In genomic region chr10:107548301-107548700, GRCh38 we compare ENCODE assay signal across 29 cellular contexts.
A peak's percentile ranks its signal among the peaks of the same experiment; 100 is the strongest.
DNase-seq lines count a peak whose midpoint lies in the region; ATAC-seq, FAIRE-seq and TF ChIP-seq lines count a peak whose summit lies in the region.
"Had no signal": no experiment of that assay in that cellular context is flagged by ENCODE, and none has a peak within 500 bp of the region (broad histone marks: within the 10 kb centered on the region; RNA-seq: fewer than 3 reads in every experiment).

No MANE protein-coding gene starts in this region.

- no peak overlapping the region for H3K27ac Mint-ChIP-seq in chondrocyte (ENCODE audit: unreplicated experiment)
- H3K27ac Mint-ChIP-seq: activated naive CD8-positive, alpha-beta T cell; CD8-positive, alpha-beta T cell; mesothelial cell of epicardium; natural killer cell treated with Interleukin-12 subunit alpha and Interleukin-12 subunit beta and Interleukin-15 and Interleukin-18, amount 100 ng/mL, for 72 hours; T-helper 2 cell treated with Interferon-gamma antibody and Interleukin-4, amounts not matched to agents 5 μg/mL and 100 μg/mL, for 36 hours had no signal

- DNase-seq in DMS 273 (lab: John Stamatoyannopoulos, UW; ENCODE audit: unreplicated experiment), result peak; percentile 40
- no peak for DNase-seq in DMS 273 treated with DMSO at 0.1 percent for 48 hours (lab: John Stamatoyannopoulos, UW)
- DNase-seq in cerebellum (ENCODE audit: low spot score), result peak; percentile 10
- peak; percentile 68 for DNase-seq in islet precursor cell
- no peak for DNase-seq in chondrocyte (ENCODE audit: low spot score)
- DNase-seq in small intestine, result no peak
- DNase-seq in activated naive CD4-positive, alpha-beta T cell (lab: John Stamatoyannopoulos, UW), result no peak
- DNase-seq: activated CD4-positive, alpha-beta T cell treated with anti-CD3 and anti-CD28 coated beads, Interleukin-2, amount 50 U/mL, for 1 hour; AML-193; CD8-positive, alpha-beta T cell; colonic mucosa; DMS53; left lung; NCI-H1436 treated with DMSO at 0.1 percent for 48 hours; NCI-H2171; NCI-H524 treated with DMSO at 0.1 percent for 48 hours; SK-N-SH; stimulated activated CD4-positive, alpha-beta T cell treated with anti-CD3 and anti-CD28 coated beads, Interleukin-4, amount 100 ng/mL, for 1 hour; stimulated activated naive CD4-positive, alpha-beta T cell; WERI-Rb-1 had no signal

- no peaks in the 10 kb centered on the region for H3K4me1 ChIP-seq in small intestine (ENCODE audit: control insufficient read depth in 2 of 2, insufficient read depth in 1 of 2, low read depth in 1 of 2, low read length in 1 of 2)
- H3K4me1 ChIP-seq: colonic mucosa, left lung, prostate gland had no signal

- WGBS in small intestine, 3 donors, result 47 to 56% (median 54%) methylated on average over 4 of the region's 4 CpGs

- ATAC-seq in HG03045 (IDR thresholded peaks at IDR 0.05; ENCODE audit: unreplicated experiment), result no peak
- ATAC-seq: CD8-positive, alpha-beta T cell; left lung; natural killer cell treated with Interleukin-12 subunit alpha and Interleukin-12 subunit beta and Interleukin-15 and Interleukin-18, amount 100 ng/mL, for 72 hours had no signal

- FAIRE-seq in small intestine (lab: Jason Lieb, UNC), result no peak
- FAIRE-seq: H54 had no signal

- peaks cover 17% of the 10 kb centered on the region for H3K9me3 Mint-ChIP-seq in chondrocyte (ENCODE audit: low read depth)

- no peak overlapping the region for H3K4me3 Mint-ChIP-seq in chondrocyte (ENCODE audit: unreplicated experiment)
- H3K4me3 Mint-ChIP-seq: activated naive CD8-positive, alpha-beta T cell; CD8-positive, alpha-beta T cell; mesothelial cell of epicardium; natural killer cell treated with Interleukin-12 subunit alpha and Interleukin-12 subunit beta and Interleukin-15 and Interleukin-18, amount 100 ng/mL, for 72 hours; T-helper 2 cell treated with Interferon-gamma antibody and Interleukin-4, amounts not matched to agents 5 μg/mL and 100 μg/mL, for 36 hours had no signal

- H3K27me3 ChIP-seq in small intestine (ENCODE audit: control insufficient read depth in 2 of 2, insufficient read depth in 2 of 2, low read length in 2 of 2), result no peaks in the 10 kb centered on the region
- H3K27me3 ChIP-seq: colonic mucosa, left lung had no signal

- no peak for TF ChIP-seq CTCF in chondrocyte (IDR thresholded peaks at IDR 0.05)

- no peaks in the 10 kb centered on the region for H3K27me3 Mint-ChIP-seq in chondrocyte (ENCODE audit: low read depth)
- H3K27me3 Mint-ChIP-seq: activated naive CD8-positive, alpha-beta T cell; natural killer cell treated with Interleukin-12 subunit alpha and Interleukin-12 subunit beta and Interleukin-15 and Interleukin-18, amount 100 ng/mL, for 72 hours had no signal

- no peak overlapping the region for H3K27ac ChIP-seq in small intestine (ENCODE audit: low read depth in 1 of 2, low read length in 1 of 2)
- H3K27ac ChIP-seq: 22Rv1, colonic mucosa, left lung, prostate gland, thoracic aorta, WERI-Rb-1 had no signal

- H3K36me3 Mint-ChIP-seq in chondrocyte (ENCODE audit: low read depth), result no peaks in the 10 kb centered on the region
- H3K36me3 Mint-ChIP-seq: activated naive CD8-positive, alpha-beta T cell; CD8-positive, alpha-beta T cell; mesothelial cell of epicardium; natural killer cell treated with Interleukin-12 subunit alpha and Interleukin-12 subunit beta and Interleukin-15 and Interleukin-18, amount 100 ng/mL, for 72 hours had no signal

- peaks cover 6% of the 10 kb centered on the region for H3K4me1 Mint-ChIP-seq in chondrocyte (ENCODE audit: low read depth)
- H3K4me1 Mint-ChIP-seq: mesothelial cell of epicardium had no signal

- no peaks in the 10 kb centered on the region for H3K36me3 ChIP-seq in small intestine (ENCODE audit: control insufficient read depth in 2 of 2, insufficient read depth in 2 of 2, low read length in 2 of 2)
- H3K36me3 ChIP-seq: colonic mucosa, left lung, prostate gland, thoracic aorta, WERI-Rb-1 had no signal

- no peaks in the 10 kb centered on the region for H3K9me3 ChIP-seq in small intestine (ENCODE audit: control insufficient read depth, low read depth)
- H3K9me3 ChIP-seq: colonic mucosa, left lung, prostate gland, SK-N-SH, thoracic aorta had no signal

- H3K4me3 ChIP-seq in small intestine (ENCODE audit: low read depth in 1 of 2, low read length in 2 of 2), result no peak overlapping the region
- H3K4me3 ChIP-seq: colonic mucosa, left lung, prostate gland, thoracic aorta had no signal

Comparison
In these comparisons a context has a peak if more than half of its experiments do, and no peak if none do; other contexts are left out.
1. DNase-seq: peak in DMS 273 (single experiment), cerebellum (single experiment) and islet precursor cell (single experiment); none in DMS 273 treated with DMSO at 0.1 percent for 48 hours (single experiment), chondrocyte (single experiment), small intestine (single experiment) and activated naive CD4-positive, alpha-beta T cell (0 of 4).